ENCODE assay signal across 1 cellular context in genomic region chr17:19242926-19243325, GRCh38.
TF ChIP-seq lines count a peak whose summit lies in the region.

No MANE protein-coding gene starts in this region.

TF ChIP-seq in IMR-90, 13 proteins besides CTCF, POLR2A, EP300 and RAD21:
- TF ChIP-seq NFE2L2 (IDR thresholded peaks at IDR 0.05; ENCODE audit: low read depth, low read length), result no peak
- no peak for TF ChIP-seq CEBPB (IDR thresholded peaks at IDR 0.05; ENCODE audit: low read depth, low read length)
- no peak for TF ChIP-seq FOS (IDR thresholded peaks at IDR 0.05; ENCODE audit: low read depth, low read length)
- TF ChIP-seq RCOR1 (IDR thresholded peaks at IDR 0.05; ENCODE audit: insufficient replicate concordance, low read length), result no peak
- TF ChIP-seq ELK1 (IDR thresholded peaks at IDR 0.05; ENCODE audit: borderline replicate concordance, low read depth, low read length), result no peak
- no peak for TF ChIP-seq SMC3 (IDR thresholded peaks at IDR 0.05; ENCODE audit: low read depth, low read length)
- TF ChIP-seq RFX5 (IDR thresholded peaks at IDR 0.05; ENCODE audit: low read depth, low read length), result no peak
- TF ChIP-seq BHLHE40 (IDR thresholded peaks at IDR 0.05; ENCODE audit: low read depth, low read length), result no peak
- TF ChIP-seq MAZ (IDR thresholded peaks at IDR 0.05; ENCODE audit: borderline replicate concordance, low read depth, low read length), result no peak
- TF ChIP-seq USF2 (IDR thresholded peaks at IDR 0.05; ENCODE audit: low read depth, low read length), result no peak
- no peak for TF ChIP-seq CHD1 (IDR thresholded peaks at IDR 0.05; ENCODE audit: low read depth, low read length)
- no peak for TF ChIP-seq MXI1 (IDR thresholded peaks at IDR 0.05; ENCODE audit: borderline replicate concordance, low read depth, low read length)
- no peak for TF ChIP-seq MAFK (IDR thresholded peaks at IDR 0.05; ENCODE audit: low read depth, low read length)
